ENCODE assay signal across 13 cellular contexts in the genomic region with DNA sequence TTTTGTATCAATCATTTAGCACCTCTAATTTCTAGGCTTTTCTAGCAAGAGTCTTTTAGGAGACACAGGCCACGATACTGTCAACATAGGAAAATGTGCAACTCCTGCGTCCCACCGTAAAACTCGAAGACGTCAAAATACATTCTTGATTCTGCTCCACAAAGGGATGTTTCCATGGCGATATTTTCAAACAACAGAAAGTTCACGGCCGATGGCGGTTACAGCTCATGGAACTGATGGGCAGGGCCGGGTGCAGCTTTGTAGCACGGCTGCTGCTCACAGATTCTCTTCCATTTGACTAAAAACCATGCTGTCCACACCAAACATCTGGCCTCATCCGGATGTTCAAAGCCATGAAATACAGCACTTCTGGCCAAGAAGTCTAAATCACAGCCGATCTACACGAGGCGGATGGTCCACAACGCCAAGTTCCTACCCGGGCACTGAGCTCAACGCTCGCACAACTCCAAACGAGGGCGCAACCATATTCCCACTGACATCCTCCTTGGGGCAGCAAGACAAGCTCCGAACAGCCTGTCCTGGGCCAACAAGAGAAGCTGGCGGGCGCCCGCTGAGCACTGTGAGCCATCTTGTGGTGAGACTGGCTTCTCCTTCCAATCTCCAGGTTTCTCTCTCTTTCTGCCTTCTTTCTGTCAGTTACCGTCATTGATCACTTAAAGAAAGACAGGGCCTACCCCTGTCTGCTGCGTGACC.
DNase-seq lines count a peak whose midpoint lies in the region; ATAC-seq and TF ChIP-seq lines count a peak whose summit lies in the region.
"Had no signal": no experiment of that assay in that cellular context is flagged by ENCODE, and none has a peak within 500 bp of the region (broad histone marks: within the 10 kb centered on the region; RNA-seq: fewer than 3 reads in every experiment).

No MANE protein-coding gene starts in this region.

- peaks cover 11% of the 10 kb centered on the region for H3K36me3 Mint-ChIP-seq in activated naive CD4-positive, alpha-beta T cell treated with anti-CD3 and anti-CD28 coated beads for 36 hours (ENCODE audit: low read depth)
- H3K36me3 Mint-ChIP-seq in activated T-helper 2 cell treated with anti-CD3 and anti-CD28 coated beads, Interferon-gamma antibody, Interleukin-2, Interleukin-4, amounts not matched to agents 10 μg/mL and 5 μg/mL and 100 μg/mL, durations not matched to agents 14 hours and 24 hours and 36 hours (ENCODE audit: low read depth), result peaks cover 26% of the 10 kb centered on the region
- peaks cover 77% of the 10 kb centered on the region for H3K36me3 Mint-ChIP-seq in stimulated activated effector memory CD8-positive, alpha-beta T cell treated with anti-CD3 and anti-CD28 coated beads, Interleukin-12 subunit alpha, Interleukin-12 subunit beta, amount 100 ng/mL, for 72 hours

- H3K27me3 ChIP-seq in gastroesophageal sphincter, result no peaks in the 10 kb centered on the region
- H3K27me3 ChIP-seq in uterus, result no peaks in the 10 kb centered on the region
- H3K27me3 ChIP-seq: upper lobe of right lung had no signal

- H3K4me3 Mint-ChIP-seq in activated naive CD4-positive, alpha-beta T cell treated with anti-CD3 and anti-CD28 coated beads for 36 hours, result no peak overlapping the region
- H3K4me3 Mint-ChIP-seq in activated T-helper 2 cell treated with anti-CD3 and anti-CD28 coated beads, Interferon-gamma antibody, Interleukin-2, Interleukin-4, amounts not matched to agents 10 μg/mL and 5 μg/mL and 100 μg/mL, durations not matched to agents 14 hours and 24 hours and 36 hours (ENCODE audit: low read depth), result no peak overlapping the region
- no peak overlapping the region for H3K4me3 Mint-ChIP-seq in stimulated activated effector memory CD8-positive, alpha-beta T cell treated with anti-CD3 and anti-CD28 coated beads, Interleukin-12 subunit alpha, Interleukin-12 subunit beta, amount 100 ng/mL, for 72 hours

- TF ChIP-seq POLR2A in gastroesophageal sphincter (IDR thresholded peaks at IDR 0.05) (no peak), uterus (IDR thresholded peaks at IDR 0.05) (no peak)

- CTCF ChIA-PET in activated naive CD4-positive, alpha-beta T cell treated with anti-CD3 and anti-CD28 coated beads for 36 hours (lab: Charles Lee), result interaction anchor here (1.3 to 1.5 kb wide), 2 partner anchors 8 to 212 kb away, joined by 5 to 10 read pairs; no protein-coding TSS in a partner anchor

- H3K9me3 Mint-ChIP-seq in activated naive CD4-positive, alpha-beta T cell treated with anti-CD3 and anti-CD28 coated beads for 36 hours, result no peaks in the 10 kb centered on the region
- H3K9me3 Mint-ChIP-seq in activated T-helper 2 cell treated with anti-CD3 and anti-CD28 coated beads, Interferon-gamma antibody, Interleukin-2, Interleukin-4, amounts not matched to agents 10 μg/mL and 5 μg/mL and 100 μg/mL, durations not matched to agents 14 hours and 24 hours and 36 hours, result no peaks in the 10 kb centered on the region
- H3K9me3 Mint-ChIP-seq in stimulated activated effector memory CD8-positive, alpha-beta T cell treated with anti-CD3 and anti-CD28 coated beads, Interleukin-12 subunit alpha, Interleukin-12 subunit beta, amount 100 ng/mL, for 72 hours, result no peaks in the 10 kb centered on the region

- peak overlapping the region in 3 of 4 donors; percentile 85 to 92 (median 86) for H3K27ac ChIP-seq in gastroesophageal sphincter
- peak overlapping the region in 1 of 2 donors; percentile 3 for H3K27ac ChIP-seq in uterus
- H3K27ac ChIP-seq: epithelial cell of prostate, upper lobe of right lung had no signal

- TF ChIP-seq CTCF in gastroesophageal sphincter (IDR thresholded peaks at IDR 0.05) (no peak), uterus (IDR thresholded peaks at IDR 0.05) (no peak)

- no peaks in the 10 kb centered on the region for H3K27me3 Mint-ChIP-seq in activated naive CD4-positive, alpha-beta T cell treated with anti-CD3 and anti-CD28 coated beads for 36 hours (ENCODE audit: low read depth)
- H3K27me3 Mint-ChIP-seq in activated T-helper 2 cell treated with anti-CD3 and anti-CD28 coated beads, Interferon-gamma antibody, Interleukin-2, Interleukin-4, amounts not matched to agents 10 μg/mL and 5 μg/mL and 100 μg/mL, durations not matched to agents 14 hours and 24 hours and 36 hours (ENCODE audit: low read depth), result no peaks in the 10 kb centered on the region

- H3K9me3 ChIP-seq in gastroesophageal sphincter, result no peaks in the 10 kb centered on the region
- no peaks in the 10 kb centered on the region for H3K9me3 ChIP-seq in uterus
- H3K9me3 ChIP-seq: upper lobe of right lung had no signal

- peaks cover 44% of the 10 kb centered on the region for H3K4me1 Mint-ChIP-seq in activated naive CD4-positive, alpha-beta T cell treated with anti-CD3 and anti-CD28 coated beads for 36 hours (ENCODE audit: low read depth)
- peaks cover 15% of the 10 kb centered on the region for H3K4me1 Mint-ChIP-seq in activated T-helper 2 cell treated with anti-CD3 and anti-CD28 coated beads, Interferon-gamma antibody, Interleukin-2, Interleukin-4, amounts not matched to agents 10 μg/mL and 5 μg/mL and 100 μg/mL, durations not matched to agents 14 hours and 24 hours and 36 hours (ENCODE audit: low read depth)
- H3K4me1 Mint-ChIP-seq in stimulated activated effector memory CD8-positive, alpha-beta T cell treated with anti-CD3 and anti-CD28 coated beads, Interleukin-12 subunit alpha, Interleukin-12 subunit beta, amount 100 ng/mL, for 72 hours, result peaks cover 49% of the 10 kb centered on the region

- TF ChIP-seq EP300 in gastroesophageal sphincter (IDR thresholded peaks at IDR 0.05), result no peak

- intact Hi-C loops in activated naive CD4-positive, alpha-beta T cell treated with anti-CD3 and anti-CD28 coated beads for 36 hours (cut with micrococcal nuclease), result no loop called here
- intact Hi-C loops in activated T-helper 2 cell treated with anti-CD3 and anti-CD28 coated beads, Interferon-gamma antibody, Interleukin-2, Interleukin-4, amounts not matched to agents 10 μg/mL and 5 μg/mL and 100 μg/mL, durations not matched to agents 14 hours and 24 hours and 36 hours (cut with micrococcal nuclease), result no loop called here
- intact Hi-C loops in uterus (cut with DNase I; ENCODE audit: low total_unique reads), result no loop called here

- ATAC-seq in gastroesophageal sphincter (no peak), GM18858 (IDR thresholded peaks at IDR 0.05; ENCODE audit: unreplicated experiment) (no peak)
- no peak for ATAC-seq in stimulated activated effector memory CD8-positive, alpha-beta T cell treated with anti-CD3 and anti-CD28 coated beads, Interleukin-12 subunit alpha, Interleukin-12 subunit beta, amount 100 ng/mL, for 72 hours
- ATAC-seq: upper lobe of right lung had no signal

- H3K4me3 ChIP-seq in gastroesophageal sphincter (no peak overlapping the region), uterus (no peak overlapping the region)
- H3K4me3 ChIP-seq: upper lobe of right lung had no signal

- 51 to 61% methylated on average over 6 to 13 of the region's 27 CpGs for WGBS in gastroesophageal sphincter (ENCODE audit: low coverage in 1 of 2), 2 donors

- DNase-seq in activated naive CD4-positive, alpha-beta T cell treated with anti-CD3 and anti-CD28 coated beads for 36 hours, result no peak
- DNase-seq in activated naive CD4-positive, alpha-beta T cell treated with Interleukin-2 at 50 U/mL for 16 hours, result no peak
- DNase-seq in activated T-helper 2 cell treated with anti-CD3 and anti-CD28 coated beads, Interferon-gamma antibody, Interleukin-2, Interleukin-4, amounts not matched to agents 10 μg/mL and 5 μg/mL and 100 μg/mL, durations not matched to agents 14 hours and 24 hours and 36 hours (ENCODE audit: low spot score), result no peak
- no peak for DNase-seq in stimulated activated effector memory CD8-positive, alpha-beta T cell treated with anti-CD3 and anti-CD28 coated beads, Interleukin-12 subunit alpha, Interleukin-12 subunit beta, amount 100 ng/mL, for 72 hours (ENCODE audit: low spot score in 2 of 2)
- no peak for DNase-seq in DMS153 treated with DMSO at 0.1 percent for 48 hours (lab: John Stamatoyannopoulos, UW; ENCODE audit: unreplicated experiment)
- no peak for DNase-seq in uterus
- DNase-seq: NCI-H2171 treated with DMSO at 0.1 percent for 48 hours, OCI-M1, small intestine, upper lobe of right lung had no signal

- H3K27ac Mint-ChIP-seq in activated naive CD4-positive, alpha-beta T cell treated with anti-CD3 and anti-CD28 coated beads for 36 hours, result peak overlapping the region; percentile 2
- peak overlapping the region; percentile 66 for H3K27ac Mint-ChIP-seq in activated T-helper 2 cell treated with anti-CD3 and anti-CD28 coated beads, Interferon-gamma antibody, Interleukin-2, Interleukin-4, amounts not matched to agents 10 μg/mL and 5 μg/mL and 100 μg/mL, durations not matched to agents 14 hours and 24 hours and 36 hours
- H3K27ac Mint-ChIP-seq in stimulated activated effector memory CD8-positive, alpha-beta T cell treated with anti-CD3 and anti-CD28 coated beads, Interleukin-12 subunit alpha, Interleukin-12 subunit beta, amount 100 ng/mL, for 72 hours, result peak overlapping the region; percentile 81

- H3K4me1 ChIP-seq in gastroesophageal sphincter (peaks cover 0 to 97% (median 44%) of the 10 kb centered on the region in 3 donors), uterus (peaks cover 0 to 21% of the 10 kb centered on the region in 2 donors)

- H3K36me3 ChIP-seq in gastroesophageal sphincter, result no peaks in the 10 kb centered on the region
- no peaks in the 10 kb centered on the region for H3K36me3 ChIP-seq in uterus

Comparison
In these comparisons a context has a peak if more than half of its experiments do, and no peak if none do; other contexts are left out.
1. H3K27ac Mint-ChIP-seq: peak in every context shown above with its lines; median percentile 81 in stimulated activated effector memory CD8-positive, alpha-beta T cell treated with anti-CD3 and anti-CD28 coated beads, Interleukin-12 subunit alpha, Interleukin-12 subunit beta, amount 100 ng/mL, for 72 hours; 66 in activated T-helper 2 cell treated with anti-CD3 and anti-CD28 coated beads, Interferon-gamma antibody, Interleukin-2, Interleukin-4, amounts not matched to agents 10 μg/mL and 5 μg/mL and 100 μg/mL, durations not matched to agents 14 hours and 24 hours and 36 hours; 2 in activated naive CD4-positive, alpha-beta T cell treated with anti-CD3 and anti-CD28 coated beads for 36 hours.